ENCODE assay signal across 12 cellular contexts in genomic region chr18:3179430-3180089, GRCh38. TPM values are rescaled to one million over a fixed set of nuclear protein-coding genes. Genes with fewer than 3 reads are reported as not detected.
DNase-seq lines count a peak whose midpoint lies in the region; ATAC-seq and TF ChIP-seq lines count a peak whose summit lies in the region.
"Had no signal": no experiment of that assay in that cellular context is flagged by ENCODE, and none has a peak within 500 bp of the region (broad histone marks: within the 10 kb centered on the region; RNA-seq: fewer than 3 reads in every experiment).

No MANE protein-coding gene starts in this region.

- no peaks in the 10 kb centered on the region for H3K36me3 ChIP-seq in brain microvascular endothelial cell (replicated peaks)
- H3K36me3 ChIP-seq: neutrophil had no signal

- no peak for TF ChIP-seq CTCF in type B pancreatic cell (conservative IDR thresholded peaks at IDR 0.05)
- TF ChIP-seq CTCF in brain microvascular endothelial cell (IDR thresholded peaks at IDR 0.05; ENCODE audit: low read depth, low read length, missing control alignments), result no peak

- peak overlapping the region; percentile 99 for H3K27ac Mint-ChIP-seq in stimulated activated memory B cell treated with anti-CD40 and anti-IgM and Interleukin-4, amounts not matched to agents 10 μg/mL and 1 μg/mL and 100 μg/mL, for 72 hours
- H3K27ac Mint-ChIP-seq in type B pancreatic cell, result no peak overlapping the region

- no peak overlapping the region for H3K4me3 Mint-ChIP-seq in stimulated activated memory B cell treated with anti-CD40 and anti-IgM and Interleukin-4, amounts not matched to agents 10 μg/mL and 1 μg/mL and 100 μg/mL, for 72 hours
- H3K4me3 Mint-ChIP-seq in type B pancreatic cell, result no peak overlapping the region

- peaks cover 52% of the 10 kb centered on the region for H3K4me1 Mint-ChIP-seq in stimulated activated memory B cell treated with anti-CD40 and anti-IgM and Interleukin-4, amounts not matched to agents 10 μg/mL and 1 μg/mL and 100 μg/mL, for 72 hours
- H3K4me1 Mint-ChIP-seq in type B pancreatic cell (ENCODE audit: unreplicated experiment), result peaks cover 10% of the 10 kb centered on the region

- no peaks in the 10 kb centered on the region for H3K27me3 Mint-ChIP-seq in stimulated activated memory B cell treated with anti-CD40 and anti-IgM and Interleukin-4, amounts not matched to agents 10 μg/mL and 1 μg/mL and 100 μg/mL, for 72 hours
- no peaks in the 10 kb centered on the region for H3K27me3 Mint-ChIP-seq in type B pancreatic cell

- peak; percentile 59 for ATAC-seq in HG03025 (IDR thresholded peaks at IDR 0.05; ENCODE audit: low FRiP score, unreplicated experiment)
- ATAC-seq in stimulated activated memory B cell treated with anti-CD40 and anti-IgM and Interleukin-4, amounts not matched to agents 10 μg/mL and 1 μg/mL and 100 μg/mL, for 72 hours, result peak; percentile 77
- ATAC-seq: A549; activated CD4-positive, CD25-positive, alpha-beta regulatory T cell treated with anti-CD3 and anti-CD28 coated beads, Interleukin-2, amount 50 U/mL, for 24 hours had no signal

- in situ Hi-C loops in brain microvascular endothelial cell (cut with HindIII; ENCODE audit: low pct_ligation_motif_present, low sequenced_read_pairs), result no loop called here

- no peaks in the 10 kb centered on the region for H3K27me3 ChIP-seq in brain microvascular endothelial cell (replicated peaks)
- H3K27me3 ChIP-seq: neutrophil, testis had no signal

- no peaks in the 10 kb centered on the region for H3K9me3 Mint-ChIP-seq in stimulated activated memory B cell treated with anti-CD40 and anti-IgM and Interleukin-4, amounts not matched to agents 10 μg/mL and 1 μg/mL and 100 μg/mL, for 72 hours
- no peaks in the 10 kb centered on the region for H3K9me3 Mint-ChIP-seq in type B pancreatic cell

- H3K27ac ChIP-seq in brain microvascular endothelial cell, result no peak overlapping the region
- H3K27ac ChIP-seq: A549, neutrophil, testis had no signal

- DNase-seq in NCI-H510A treated with DMSO at 0.1 percent for 48 hours (lab: John Stamatoyannopoulos, UW) (peak; percentile 12), NCI-H510A (lab: John Stamatoyannopoulos, UW) (no peak), RPMI8226 (peak; percentile 76), iPS-NIHi11 (ENCODE audit: low spot score) (no peak), type B pancreatic cell (ENCODE audit: extremely low spot score, unreplicated experiment) (no peak), brain microvascular endothelial cell (no peak)
- DNase-seq: testis had no signal

- H3K4me3 ChIP-seq in brain microvascular endothelial cell (ENCODE audit: low read depth, low read length), result no peak overlapping the region
- H3K4me3 ChIP-seq: A549, testis had no signal

- no peaks in the 10 kb centered on the region for H3K36me3 Mint-ChIP-seq in stimulated activated memory B cell treated with anti-CD40 and anti-IgM and Interleukin-4, amounts not matched to agents 10 μg/mL and 1 μg/mL and 100 μg/mL, for 72 hours
- no peaks in the 10 kb centered on the region for H3K36me3 Mint-ChIP-seq in type B pancreatic cell

RNA-seq across cellular contexts. Expression of gene MYOM1, which starts 40.2 kb away (rescaled TPM):
- 2.0 TPM in 2 replicates for total RNA-seq in type B pancreatic cell (ENCODE audit: low replicate concordance)

Comparison
In these comparisons a context has a peak if more than half of its experiments do, and no peak if none do; other contexts are left out.
1. DNase-seq: peak in NCI-H510A treated with DMSO at 0.1 percent for 48 hours (single experiment) and RPMI8226 (single experiment); none in NCI-H510A (single experiment), iPS-NIHi11 (single experiment), type B pancreatic cell (single experiment) and brain microvascular endothelial cell (single experiment).